Comparison of ENCODE assay signal across 8 cellular contexts in genomic region chr3:48918388-48919214, GRCh38. TPM values are rescaled to one million over a fixed set of nuclear protein-coding genes. Genes with fewer than 3 reads are reported as not detected.
A peak's percentile ranks its signal among the peaks of the same experiment; 100 is the strongest.
DNase-seq lines count a peak whose midpoint lies in the region; ATAC-seq and TF ChIP-seq lines count a peak whose summit lies in the region.

TSS of gene ARIH2 (plus strand) at chr3:48918842. CDS start at chr3:48927559, 8,717 bp downstream.

- H3K36me3 ChIP-seq in cardiac muscle cell: peaks cover 3% of the 10 kb centered on the region

- DNase-seq in GM10266 (ENCODE audit: extremely low spot score) (peak; percentile 94), HFF-Myc (ENCODE audit: extremely low read depth, low read depth) (peak; percentile 60), NAMALWA (ENCODE audit: low spot score) (peak; percentile 87), SW 1271 (lab: John Stamatoyannopoulos, UW) (peak; percentile 55 to 86), cardiac muscle cell (ENCODE audit: low read depth in 1 of 2, low spot score in 1 of 2) (peak; percentile 96 to 97), pons (ENCODE audit: low spot score) (peak; percentile 93), type B pancreatic cell (ENCODE audit: extremely low spot score, unreplicated experiment) (peak; percentile 94)
- peak; percentile 92 for DNase-seq in activated naive CD8-positive, alpha-beta T cell treated with anti-CD3 and anti-CD28 coated beads, Interleukin-2, amount 50 U/mL, for 24 hours

- peaks cover 2% of the 10 kb centered on the region for H3K27me3 Mint-ChIP-seq in activated naive CD8-positive, alpha-beta T cell treated with anti-CD3 and anti-CD28 coated beads, Interleukin-2, amount 50 U/mL, for 24 hours
- no peaks in the 10 kb centered on the region for H3K27me3 Mint-ChIP-seq in type B pancreatic cell

- H3K36me3 Mint-ChIP-seq in activated naive CD8-positive, alpha-beta T cell treated with anti-CD3 and anti-CD28 coated beads, Interleukin-2, amount 50 U/mL, for 24 hours (ENCODE audit: low read depth): peaks cover 15% of the 10 kb centered on the region
- H3K36me3 Mint-ChIP-seq in type B pancreatic cell: peaks cover 8% of the 10 kb centered on the region

- peak; percentile 86 for ATAC-seq in activated naive CD8-positive, alpha-beta T cell treated with anti-CD3 and anti-CD28 coated beads, Interleukin-2, amount 50 U/mL, for 24 hours

- H3K4me3 ChIP-seq in HFF-Myc (replicated peaks; ENCODE audit: low read depth, low read length) (peak within 1 kb of the TSS; percentile 86), cardiac muscle cell (peak within 1 kb of the TSS; percentile 91)

- no peaks in the 10 kb centered on the region for H3K9me3 Mint-ChIP-seq in activated naive CD8-positive, alpha-beta T cell treated with anti-CD3 and anti-CD28 coated beads, Interleukin-2, amount 50 U/mL, for 24 hours
- no peaks in the 10 kb centered on the region for H3K9me3 Mint-ChIP-seq in type B pancreatic cell

- no peaks in the 10 kb centered on the region for H3K27me3 ChIP-seq in cardiac muscle cell

- H3K27ac Mint-ChIP-seq in activated naive CD8-positive, alpha-beta T cell treated with anti-CD3 and anti-CD28 coated beads, Interleukin-2, amount 50 U/mL, for 24 hours: peak within 1 kb of the TSS; percentile 99
- peak within 1 kb of the TSS; percentile 97 for H3K27ac Mint-ChIP-seq in type B pancreatic cell

- H3K4me1 Mint-ChIP-seq in activated naive CD8-positive, alpha-beta T cell treated with anti-CD3 and anti-CD28 coated beads, Interleukin-2, amount 50 U/mL, for 24 hours: peaks cover 34% of the 10 kb centered on the region
- H3K4me1 Mint-ChIP-seq in type B pancreatic cell (ENCODE audit: unreplicated experiment): peaks cover 10% of the 10 kb centered on the region

- no peaks in the 10 kb centered on the region for H3K9me3 ChIP-seq in cardiac muscle cell (ENCODE audit: low read depth)

- peak within 1 kb of the TSS; percentile 95 for H3K4me3 Mint-ChIP-seq in activated naive CD8-positive, alpha-beta T cell treated with anti-CD3 and anti-CD28 coated beads, Interleukin-2, amount 50 U/mL, for 24 hours
- peak within 1 kb of the TSS; percentile 94 for H3K4me3 Mint-ChIP-seq in type B pancreatic cell

- TF ChIP-seq CTCF in GM10266 (IDR thresholded peaks at IDR 0.05; ENCODE audit: control insufficient read depth, insufficient read depth, low read depth, missing control alignments) (peak; percentile 51), HFF-Myc (IDR thresholded peaks at IDR 0.05; ENCODE audit: low read depth, low read length, missing control alignments) (no peak), cardiac muscle cell (IDR thresholded peaks at IDR 0.05; ENCODE audit: low read depth, low read length) (peak; percentile 4), type B pancreatic cell (conservative IDR thresholded peaks at IDR 0.05) (peak; percentile 45)

- H3K27ac ChIP-seq in cardiac muscle cell: peak within 1 kb of the TSS; percentile 93

- peaks cover 7% of the 10 kb centered on the region for H3K4me1 ChIP-seq in cardiac muscle cell (ENCODE audit: low read depth)

RNA-seq across cellular contexts. Expression of gene ARIH2, which starts in this region (rescaled TPM):
- total RNA-seq in cardiac muscle cell (89.3 and 116 TPM in 2 replicates), type B pancreatic cell (ENCODE audit: low replicate concordance) (82.3 and 84.4 TPM in 2 replicates)
- polyA plus RNA-seq in cardiac muscle cell: 78.1 and 78.6 TPM in 2 replicates

Comparison
In these comparisons a context has a peak if more than half of its experiments do, and no peak if none do; other contexts are left out.
1. Peak in every context shown above with its lines: DNase-seq, ATAC-seq, H3K4me3 ChIP-seq and H3K27ac ChIP-seq.